9 cellular contexts compared by ENCODE assay signal in the genomic region with DNA sequence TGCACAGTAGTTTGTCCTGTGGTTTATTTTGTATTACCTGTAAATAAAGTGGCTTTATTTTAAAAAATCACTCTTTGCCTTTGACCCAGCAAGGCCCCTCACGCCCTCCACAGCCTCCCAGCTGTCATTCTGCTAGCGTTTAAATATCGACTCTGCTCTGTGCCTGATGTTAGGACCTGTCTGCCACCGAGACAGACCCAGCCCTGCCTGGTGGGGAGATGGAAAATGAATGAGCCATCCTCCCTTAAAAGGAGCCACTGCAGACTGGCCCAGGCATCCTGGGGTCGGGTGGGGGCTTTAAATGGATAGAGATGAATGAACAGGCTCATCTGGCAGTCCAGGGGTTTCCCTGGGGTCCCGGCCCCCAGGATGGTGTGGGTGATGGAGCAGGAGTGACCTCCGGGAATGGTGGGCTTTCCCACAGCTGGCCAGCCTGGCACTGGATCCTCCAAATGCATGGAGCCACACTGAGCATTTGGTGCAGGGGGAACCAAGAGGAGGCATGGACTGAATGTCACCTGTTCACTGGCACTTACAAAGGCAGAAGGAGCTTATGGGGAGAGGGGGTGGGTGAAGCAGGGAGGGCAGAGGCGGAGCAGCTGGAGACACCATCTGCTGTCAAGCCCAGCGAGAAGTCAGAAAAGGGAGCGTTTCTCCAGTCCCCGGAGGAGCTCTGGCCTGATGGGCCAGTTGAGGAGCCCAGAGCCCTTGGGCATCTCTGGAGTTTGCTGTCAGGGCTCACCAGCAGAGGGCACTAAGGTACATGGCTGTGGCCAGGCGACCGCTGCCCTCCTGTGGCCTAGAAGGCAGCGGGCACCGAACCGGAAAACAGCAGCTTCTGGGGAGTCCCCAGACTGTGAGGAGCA. TPM values are rescaled to one million over a fixed set of nuclear protein-coding genes. Genes with fewer than 3 reads are reported as not detected.
DNase-seq lines count a peak whose midpoint lies in the region; ATAC-seq, FAIRE-seq and TF ChIP-seq lines count a peak whose summit lies in the region.
"Had no signal": no experiment of that assay in that cellular context is flagged by ENCODE, and none has a peak within 500 bp of the region (broad histone marks: within the 10 kb centered on the region; RNA-seq: fewer than 3 reads in every experiment).

No MANE protein-coding gene starts in this region.

- POLR2A ChIA-PET in H1 (lab: Charles Lee; ENCODE audit: partially characterized antibody), result interaction anchor here (1.1 to 1.7 kb wide), 4 partner anchors 80 to 329 kb away, joined by 3 to 7 read pairs (median 3); no protein-coding TSS in a partner anchor

- CTCF ChIA-PET in H1 (lab: Charles Lee; ENCODE audit: partially characterized antibody), result interaction anchor here (0.6 to 4.4 kb wide), 45 partner anchors 9 to 634 kb away, joined by 3 to 108 read pairs (median 4); partner anchors contain the start of gene GRM2

- no peak for TF ChIP-seq EP300 in H1 (IDR thresholded peaks at IDR 0.05; ENCODE audit: borderline replicate concordance in 1 of 2, low read depth in 2 of 2, low read length in 2 of 2)

- H2BK12ac ChIP-seq in H1 (ENCODE audit: low read depth, low read length) (no peak overlapping the region), mesenchymal stem cell (ENCODE audit: low read length in 2 of 2) (no peak overlapping the region)

- H3K79me1 ChIP-seq in H1 (ENCODE audit: low read depth, low read length) (no peaks in the 10 kb centered on the region), mesenchymal stem cell (replicated peaks; ENCODE audit: low read length, poor library complexity, severe bottlenecking) (no peaks in the 10 kb centered on the region)

- no peak for TF ChIP-seq POLR2A in H1 (IDR thresholded peaks at IDR 0.05; ENCODE audit: control extremely low read depth in 1 of 2, low read depth in 2 of 2, low read length in 2 of 2)

- H2BK15ac ChIP-seq in H1 (ENCODE audit: low read length), result no peak overlapping the region
- H2BK15ac ChIP-seq in mesenchymal stem cell (ENCODE audit: low read depth, poor library complexity, severe bottlenecking), result no peak overlapping the region

- ATAC-seq in GM23338 (peak; percentile 92), HG02642 (IDR thresholded peaks at IDR 0.05; ENCODE audit: poor library complexity, unreplicated experiment) (no peak)

- in situ Hi-C loops in Caki2 (cut with HindIII; ENCODE audit: low pct_unique_long_range_greater_than_20kb, low sequenced_read_pairs), result no loop called here

- H3F3A ChIP-seq in GM23338 (replicated peaks; ENCODE audit: low read depth), result no peaks in the 10 kb centered on the region

- no peak overlapping the region for H2BK20ac ChIP-seq in H1 (ENCODE audit: low read length)

- no peak overlapping the region for H4K8ac ChIP-seq in H1 (ENCODE audit: extremely low read depth, insufficient read depth, low read length)
- no peak overlapping the region for H4K8ac ChIP-seq in mesenchymal stem cell (ENCODE audit: low read length)

- no peaks in the 10 kb centered on the region for H3K9me2 ChIP-seq in GM23338 (ENCODE audit: insufficient read depth)

- H3K27me3 ChIP-seq in GM23338 (ENCODE audit: insufficient read depth) (no peaks in the 10 kb centered on the region), H1 (replicated peaks in 1 of 4; ENCODE audit: control insufficient read depth in 3 of 4, extremely low read depth in 1 of 4, insufficient read depth in 3 of 4, low read length in 3 of 4) (no peaks in the 10 kb centered on the region), mesenchymal stem cell (ENCODE audit: control insufficient read depth in 1 of 2, insufficient read depth in 1 of 2, low read length in 2 of 2) (peaks cover 0 to 36% of the 10 kb centered on the region in 2 experiments), tibial artery (peaks cover 0 to 20% of the 10 kb centered on the region in 2 donors)

- H2AK5ac ChIP-seq in H1 (ENCODE audit: low read depth, low read length) (no peak overlapping the region), mesenchymal stem cell (ENCODE audit: low read length, severe bottlenecking) (no peak overlapping the region)

- H3K4me2 ChIP-seq in GM23338 (no peak overlapping the region), H1 (ENCODE audit: insufficient read depth in 1 of 2, low read depth in 2 of 2, low read length in 2 of 2) (no peak overlapping the region), mesenchymal stem cell (ENCODE audit: low read length, poor library complexity, severe bottlenecking) (no peak overlapping the region)

- no peak overlapping the region for H3K18ac ChIP-seq in H1 (ENCODE audit: extremely low read depth, low read length)
- H3K18ac ChIP-seq in mesenchymal stem cell (ENCODE audit: low read depth in 1 of 2, low read length in 2 of 2), result no peak overlapping the region

- H3K56ac ChIP-seq in H1 (replicated peaks; ENCODE audit: insufficient read length, low read depth, low read length), result no peak overlapping the region

- H4K20me1 ChIP-seq in GM23338 (replicated peaks; ENCODE audit: insufficient read depth), result no peaks in the 10 kb centered on the region; the same call in 1 of the 2 replicates
- H4K20me1 ChIP-seq in H1 (replicated peaks in 1 of 2; ENCODE audit: control insufficient read depth in 1 of 2, insufficient read depth in 2 of 2, low read length in 2 of 2), result peaks cover 0 to 3% of the 10 kb centered on the region in 2 experiments

- no peak overlapping the region for H2BK5ac ChIP-seq in H1 (ENCODE audit: low read depth, low read length)
- H2BK5ac ChIP-seq in mesenchymal stem cell (ENCODE audit: low read depth, low read length, poor library complexity, severe bottlenecking), result no peak overlapping the region

- peaks cover 11% of the 10 kb centered on the region for H3K27me3 Mint-ChIP-seq in GM23338 (ENCODE audit: insufficient read depth, low read depth, poor library complexity)

- H3K23ac ChIP-seq in H1 (ENCODE audit: insufficient read length) (no peak overlapping the region), mesenchymal stem cell (ENCODE audit: low read length in 2 of 2) (no peak overlapping the region)

- H3K79me2 ChIP-seq in GM23338 (replicated peaks; ENCODE audit: insufficient read depth), result no peaks in the 10 kb centered on the region
- no peaks in the 10 kb centered on the region for H3K79me2 ChIP-seq in H1 (ENCODE audit: control insufficient read depth in 1 of 2, insufficient read depth in 2 of 2, low read length in 2 of 2)

- H3K4me1 ChIP-seq in GM23338 (ENCODE audit: insufficient read depth) (0 out of 2 replicates have a peak, but pooled peaks cover 3% of the 10 kb centered on the region), H1 (replicated peaks in 1 of 4; ENCODE audit: control insufficient read depth in 3 of 4, insufficient read depth in 4 of 4, low read length in 3 of 4) (no peaks in the 10 kb centered on the region; a peak in 1 of 7 replicates), mesenchymal stem cell (ENCODE audit: control insufficient read depth, insufficient read depth, low read depth, low read length) (peaks cover 3% of the 10 kb centered on the region), tibial artery (no peaks in the 10 kb centered on the region)

- WGBS in H1 (ENCODE audit: extremely low coverage in 1 of 2, insufficient coverage in 1 of 2, insufficient read length in 1 of 2, insufficient replicate concordance in 2 of 2, low coverage in 1 of 2, low lambda C conversion rate in 2 of 2, missing lambda C conversion rate in 1 of 2), 2 experiments, result 56% methylated on average over 16 of the region's 16 CpGs; no CpG with 5 or more reads in 1 of the 2 experiments
- 44% methylated on average over 16 of the region's 16 CpGs for WGBS in mesenchymal stem cell

- H3K14ac ChIP-seq in H1 (ENCODE audit: insufficient read length) (no peak overlapping the region), mesenchymal stem cell (ENCODE audit: low read length in 2 of 2) (no peak overlapping the region)

- H3K4ac ChIP-seq in H1 (replicated peaks; ENCODE audit: insufficient read length, low read depth, low read length), result no peak overlapping the region
- H3K4ac ChIP-seq in mesenchymal stem cell (ENCODE audit: low read depth in 1 of 2, low read length in 2 of 2), result no peak overlapping the region

- H3K4me3 ChIP-seq in GM23338 (no peak overlapping the region), H1 (ENCODE audit: extremely low read depth in 1 of 4, insufficient read depth in 2 of 4, low read depth in 3 of 4, low read length in 4 of 4) (no peak overlapping the region), mesenchymal stem cell (ENCODE audit: insufficient read depth in 1 of 2, low read depth in 1 of 2, low read length in 2 of 2) (no peak overlapping the region), tibial artery (no peak overlapping the region)
- H3K4me3 ChIP-seq: skin epidermis had no signal

- H2BK120ac ChIP-seq in H1 (replicated peaks; ENCODE audit: low read depth, low read length) (no peak overlapping the region), mesenchymal stem cell (ENCODE audit: low read depth, low read length) (no peak overlapping the region)

- H3K9ac ChIP-seq in H1 (replicated peaks in 1 of 4; ENCODE audit: extremely low read depth in 1 of 4, low read depth in 3 of 4, low read length in 3 of 4) (no peak overlapping the region), mesenchymal stem cell (ENCODE audit: low read length) (no peak overlapping the region)

- TF ChIP-seq CTCF in GM23338 (conservative IDR thresholded peaks at IDR 0.05; ENCODE audit: low read depth in 2 of 2) (peak; percentile 90 to 99), VCaP (conservative IDR thresholded peaks at IDR 0.05) (peak; percentile 89), H1 (IDR thresholded peaks at IDR 0.05; ENCODE audit: control extremely low read depth in 1 of 3, insufficient read depth in 1 of 3, low read depth in 1 of 3, low read length in 3 of 3) (peak in 2 of 3 experiments; percentile 99 to 100; a peak in 3 of 4 replicates), tibial artery (IDR thresholded peaks at IDR 0.05) (peak; percentile 21 to 22)

- H3K9me3 ChIP-seq in H1 (ENCODE audit: insufficient read depth in 2 of 2, low read depth in 1 of 2, low read length in 1 of 2) (no peaks in the 10 kb centered on the region), mesenchymal stem cell (ENCODE audit: control insufficient read depth, low read length) (no peaks in the 10 kb centered on the region), tibial artery (no peaks in the 10 kb centered on the region)

- no peaks in the 10 kb centered on the region for H3K9me3 Mint-ChIP-seq in GM23338

- H3K4me1 Mint-ChIP-seq in GM23338, result peaks cover 31% of the 10 kb centered on the region

- no peak overlapping the region for H4K5ac ChIP-seq in H1 (ENCODE audit: insufficient read length, low read depth, low read length)

- H3K36me3 Mint-ChIP-seq in GM23338 (ENCODE audit: low read depth), result no peaks in the 10 kb centered on the region; the same call in 2 of the 3 replicates

- TF ChIP-seq RAD21 in H1 (IDR thresholded peaks at IDR 0.05 in 1 of 2, conservative IDR thresholded peaks at IDR 0.05 in 1 of 2; ENCODE audit: low read depth in 2 of 2, low read length in 2 of 2), result peak; percentile 89 to 95

- DNase-seq in Caki2 (ENCODE audit: low read depth) (peak; percentile 10), GM23338 (ENCODE audit: low spot score) (peak; percentile 93), NCI-H1930 (lab: John Stamatoyannopoulos, UW) (peak; percentile 58 to 74), H1 (ENCODE audit: low read depth in 1 of 2, low spot score in 2 of 2) (peak; percentile 69 to 92), mesenchymal stem cell (peak; percentile 23), tibial artery (no peak)

- no peak overlapping the region; the same call in 2 of the 3 replicates for H3K4me3 Mint-ChIP-seq in GM23338

- H2AFZ ChIP-seq in GM23338, result no peak overlapping the region
- 0 out of 2 replicates have a peak overlapping the region, but pooled peaks have one; percentile 25 for H2AFZ ChIP-seq in H1 (ENCODE audit: low read length)
- no peak overlapping the region for H2AFZ ChIP-seq in mesenchymal stem cell (ENCODE audit: low read depth, low read length)

- H3K27ac ChIP-seq in GM23338 (ENCODE audit: low read depth) (no peak overlapping the region), VCaP (no peak overlapping the region), H1 (ENCODE audit: low read depth, low read length) (no peak overlapping the region), mesenchymal stem cell (ENCODE audit: low read length, poor library complexity, severe bottlenecking) (no peak overlapping the region), tibial artery (no peak overlapping the region)
- H3K27ac ChIP-seq: skin epidermis had no signal

- intact Hi-C loops in tibial artery (cut with DNase I; ENCODE audit: low total_unique reads), result no loop called here

- no peaks in the 10 kb centered on the region for H3K36me3 ChIP-seq in GM23338 (ENCODE audit: insufficient read depth)
- no peaks in the 10 kb centered on the region for H3K36me3 ChIP-seq in H1 (ENCODE audit: control insufficient read depth in 2 of 4, insufficient read depth in 4 of 4, low read length in 3 of 4)
- H3K36me3 ChIP-seq in mesenchymal stem cell (ENCODE audit: control insufficient read depth in 1 of 2, insufficient read depth in 2 of 2, low read depth in 1 of 2, low read length in 2 of 2), result no peaks in the 10 kb centered on the region
- no peaks in the 10 kb centered on the region for H3K36me3 ChIP-seq in tibial artery

- H4K91ac ChIP-seq in H1 (replicated peaks; ENCODE audit: insufficient read length, low read length), result no peak overlapping the region
- no peak overlapping the region for H4K91ac ChIP-seq in mesenchymal stem cell (ENCODE audit: low read length)

- peaks cover 2% of the 10 kb centered on the region; the same call in 1 of the 2 replicates for H3K23me2 ChIP-seq in H1 (ENCODE audit: low read depth, low read length)

- H3K27ac Mint-ChIP-seq in GM23338, result no peak overlapping the region

- peak; percentile 57 for FAIRE-seq in H1 (lab: Jason Lieb, UNC)

RNA-seq across cellular contexts. Expression of gene GRM2, which starts 11.9 kb away (rescaled TPM):
- not detected in 2 replicates for total RNA-seq in Caki2 (2014; rRNA removed; shearing (Covaris generic); ENCODE audit: low replicate concordance)
- total RNA-seq in GM23338 (2014; rRNA removed; shearing (Covaris generic)), result 5.1 and 5.2 TPM in 2 replicates
- polyA plus RNA-seq in GM23338 (2016; fragmentation: Nextera tagmentation; extraction: Ambion mirVana) (2.1 and 3.1 TPM in 2 replicates), H1 (2011; rRNA removed) (10.5 and 11.7 TPM in 2 replicates)
- 3.9 and 4.3 TPM in 2 replicates for total RNA-seq in H1 (2021; fragmentation: NEBNext Ultra II Directional; extraction: Animal tissue kit (Norgen Biotek cat#: 25700))
- 7.6 TPM for polyA plus RNA-seq in H1 (2011; cell fraction: cytosol; rRNA removed)
- 9.2 TPM for polyA plus RNA-seq in H1 (2011; cell fraction: nucleus; rRNA removed)
- 2.9 to 4.9 TPM (median 4.2 TPM) in 4 replicates for polyA plus RNA-seq in H1 (2012, experiment 1 of 2)
- 4.5 TPM for polyA plus RNA-seq in H1 (2012, experiment 2 of 2)
- polyA plus RNA-seq in H1 (2013, experiment 1 of 2), result 3.9 TPM
- polyA plus RNA-seq in H1 (2013, experiment 2 of 2), result 3.6 TPM
- polyA minus RNA-seq in H1 (2011; rRNA and poly(A)+ RNA removed), result 4.1 and 4.6 TPM in 2 replicates
- polyA minus RNA-seq in H1 (2011; cell fraction: cytosol; rRNA and poly(A)+ RNA removed), result 2.7 TPM
- 2.4 TPM for polyA minus RNA-seq in H1 (2011; cell fraction: nucleus; rRNA and poly(A)+ RNA removed)
- 0.01 TPM for polyA plus RNA-seq in mesenchymal stem cell (2013, experiment 1 of 2)
- 0.04 TPM for polyA plus RNA-seq in mesenchymal stem cell (2013, experiment 2 of 2)

RNA-seq across cellular contexts. Expression of gene TEX264, which starts 47.7 kb away (rescaled TPM):
- 97.6 and 97.7 TPM in 2 replicates for total RNA-seq in Caki2 (2014; rRNA removed; shearing (Covaris generic); ENCODE audit: low replicate concordance)
- 10.5 and 13.3 TPM in 2 replicates for total RNA-seq in GM23338 (2014; rRNA removed; shearing (Covaris generic))
- polyA plus RNA-seq in GM23338 (2016; fragmentation: Nextera tagmentation; extraction: Ambion mirVana), result 9.7 and 10.0 TPM in 2 replicates
- total RNA-seq in H1 (2021; fragmentation: NEBNext Ultra II Directional; extraction: Animal tissue kit (Norgen Biotek cat#: 25700)), result 11.2 and 11.9 TPM in 2 replicates
- 35.6 and 42.0 TPM in 2 replicates for polyA plus RNA-seq in H1 (2011; rRNA removed)
- 22.6 TPM for polyA plus RNA-seq in H1 (2011; cell fraction: cytosol; rRNA removed)
- polyA plus RNA-seq in H1 (2011; cell fraction: nucleus; rRNA removed), result 25.0 TPM
- polyA plus RNA-seq in H1 (2012, experiment 1 of 2), result 9.7 to 13.9 TPM (median 12.3 TPM) in 4 replicates
- polyA plus RNA-seq in H1 (2012, experiment 2 of 2), result 13.6 TPM
- 12.9 TPM for polyA plus RNA-seq in H1 (2013, experiment 1 of 2)
- polyA plus RNA-seq in H1 (2013, experiment 2 of 2), result 15.5 TPM
- 12.1 and 25.5 TPM in 2 replicates for polyA minus RNA-seq in H1 (2011; rRNA and poly(A)+ RNA removed)
- polyA minus RNA-seq in H1 (2011; cell fraction: cytosol; rRNA and poly(A)+ RNA removed), result 6.2 TPM
- 4.4 TPM for polyA minus RNA-seq in H1 (2011; cell fraction: nucleus; rRNA and poly(A)+ RNA removed)
- polyA plus RNA-seq in mesenchymal stem cell (2013, experiment 1 of 2), result 36.8 TPM
- 37.3 TPM for polyA plus RNA-seq in mesenchymal stem cell (2013, experiment 2 of 2)

Comparison
In these comparisons a context has a peak if more than half of its experiments do, and no peak if none do; other contexts are left out.
1. DNase-seq: peak in Caki2 (single experiment), GM23338 (single experiment), NCI-H1930 (2 of 2), H1 (2 of 2) and mesenchymal stem cell (single experiment); none in tibial artery (0 of 2).
2. CTCF ChIP-seq: peak in every context shown above with its lines; median percentile 100 in H1; 94 in GM23338; 89 in VCaP; 22 in tibial artery.